In the genomic region with DNA sequence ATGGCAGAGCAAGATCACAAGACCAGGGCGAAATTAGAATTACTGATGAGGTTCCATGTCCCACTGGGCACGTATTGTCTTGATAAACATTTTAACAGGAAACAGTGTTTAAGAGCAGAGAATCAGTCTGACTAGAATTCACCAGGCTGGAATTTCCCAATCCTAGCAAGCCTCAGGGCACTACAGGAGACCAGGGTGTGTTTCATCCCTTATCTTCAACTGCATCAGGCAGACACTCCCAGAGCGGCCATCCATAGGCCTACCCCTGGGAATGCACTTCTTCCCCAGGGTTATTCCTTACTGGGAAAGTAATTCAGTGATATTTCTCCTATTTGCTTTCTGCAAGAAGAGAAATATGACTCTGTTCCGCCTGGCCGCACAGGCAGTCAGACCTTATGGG, we compare ENCODE assay signal across 30 cellular contexts.
DNase-seq lines count a peak whose midpoint lies in the region; ATAC-seq and TF ChIP-seq lines count a peak whose summit lies in the region.
"Had no signal": no experiment of that assay in that cellular context is flagged by ENCODE, and none has a peak within 500 bp of the region (broad histone marks: within the 10 kb centered on the region; RNA-seq: fewer than 3 reads in every experiment).

No MANE protein-coding gene starts in this region.

- H3F3A ChIP-seq in GM23338 (replicated peaks; ENCODE audit: low read depth): no peaks in the 10 kb centered on the region

- H3K9me2 ChIP-seq in GM23338 (ENCODE audit: insufficient read depth): no peaks in the 10 kb centered on the region

- H3K27ac Mint-ChIP-seq in GM23338: no peak overlapping the region
- no peak overlapping the region for H3K27ac Mint-ChIP-seq in activated CD4-positive, alpha-beta T cell treated with anti-CD3 and anti-CD28 coated beads, Interleukin-2, amount 10 ng/mL, durations not matched to agents 24 days and 14 days
- H3K27ac Mint-ChIP-seq in CD4-positive, alpha-beta memory T cell: no peak overlapping the region
- H3K27ac Mint-ChIP-seq: B cell; CD14-positive monocyte; CD4-positive, alpha-beta T cell; CD4-positive, CD25-positive, alpha-beta regulatory T cell; CD8-positive, alpha-beta memory T cell; CD8-positive, alpha-beta T cell had no signal

- no peaks in the 10 kb centered on the region for H3K9me3 ChIP-seq in CD4-positive, alpha-beta memory T cell (ENCODE audit: control insufficient read depth in 1 of 2, low read length in 2 of 2)
- H3K9me3 ChIP-seq: A549; BE2C; BLaER1; BLaER1 treated with 17β-estradiol and CSF1 and Interleukin-3, amounts not matched to agents 10 nM and 100 nM; Caco-2 had no signal

- H3K36me3 Mint-ChIP-seq in GM23338 (ENCODE audit: low read depth): peaks cover 9% of the 10 kb centered on the region; the same call in 2 of the 3 replicates
- no peaks in the 10 kb centered on the region for H3K36me3 Mint-ChIP-seq in activated CD4-positive, alpha-beta T cell treated with anti-CD3 and anti-CD28 coated beads, Interleukin-2, amount 10 ng/mL, durations not matched to agents 24 days and 14 days (ENCODE audit: low read depth)
- no peaks in the 10 kb centered on the region for H3K36me3 Mint-ChIP-seq in CD4-positive, alpha-beta memory T cell
- H3K36me3 Mint-ChIP-seq: CD14-positive monocyte; CD4-positive, CD25-positive, alpha-beta regulatory T cell; CD8-positive, alpha-beta memory T cell; CD8-positive, alpha-beta T cell had no signal

- no peaks in the 10 kb centered on the region; the same call in 1 of the 2 replicates for H3K36me3 ChIP-seq in GM23338 (ENCODE audit: insufficient read depth)
- H3K36me3 ChIP-seq in CD4-positive, alpha-beta memory T cell (ENCODE audit: insufficient read depth, low read length): no peaks in the 10 kb centered on the region
- H3K36me3 ChIP-seq: BE2C; BLaER1; BLaER1 treated with 17β-estradiol and CSF1 and Interleukin-3, amounts not matched to agents 10 nM and 100 nM had no signal

- no peak overlapping the region for H2AFZ ChIP-seq in GM23338

- no peak overlapping the region for H3K4me3 Mint-ChIP-seq in GM23338
- H3K4me3 Mint-ChIP-seq in activated CD4-positive, alpha-beta T cell treated with anti-CD3 and anti-CD28 coated beads, Interleukin-2, amount 10 ng/mL, durations not matched to agents 24 days and 14 days: no peak overlapping the region
- H3K4me3 Mint-ChIP-seq in CD4-positive, alpha-beta memory T cell: no peak overlapping the region
- H3K4me3 Mint-ChIP-seq: B cell; CD14-positive monocyte; CD4-positive, alpha-beta T cell; CD4-positive, CD25-positive, alpha-beta regulatory T cell; CD8-positive, alpha-beta memory T cell; CD8-positive, alpha-beta T cell had no signal

- no peaks in the 10 kb centered on the region for H3K4me1 ChIP-seq in GM23338 (ENCODE audit: insufficient read depth)
- no peaks in the 10 kb centered on the region for H3K4me1 ChIP-seq in CD4-positive, alpha-beta memory T cell (ENCODE audit: insufficient read depth, low read length)
- H3K4me1 ChIP-seq: A549; BE2C; BLaER1; BLaER1 treated with 17β-estradiol and CSF1 and Interleukin-3, amounts not matched to agents 10 nM and 100 nM; Caco-2 had no signal

- CTCF ChIA-PET in CD4-positive, alpha-beta memory T cell (lab: Charles Lee; ENCODE audit: partially characterized antibody): interaction anchor here (1.2 kb wide), 1 partner anchor 10 kb away, joined by 3 read pairs; no protein-coding TSS in a partner anchor

- H3K27me3 ChIP-seq in GM23338 (ENCODE audit: insufficient read depth): no peaks in the 10 kb centered on the region
- H3K27me3 ChIP-seq in CD4-positive, alpha-beta memory T cell (ENCODE audit: insufficient read depth, low read length): no peaks in the 10 kb centered on the region
- H3K27me3 ChIP-seq: BE2C; BLaER1; BLaER1 treated with 17β-estradiol and CSF1 and Interleukin-3, amounts not matched to agents 10 nM and 100 nM had no signal

- no peak overlapping the region for H3K4me2 ChIP-seq in GM23338
- H3K4me2 ChIP-seq: A549; BLaER1; BLaER1 treated with 17β-estradiol and CSF1 and Interleukin-3, amounts not matched to agents 10 nM and 100 nM had no signal

- intact Hi-C loops in activated CD4-positive, alpha-beta T cell treated with anti-CD3 and anti-CD28 coated beads, Interleukin-2, amount 10 ng/mL, durations not matched to agents 24 days and 14 days (cut with micrococcal nuclease): no loop called here
- intact Hi-C loops in CD4-positive, alpha-beta memory T cell (cut with micrococcal nuclease): no loop called here

- POLR2A ChIA-PET in CD4-positive, alpha-beta memory T cell (lab: Charles Lee; ENCODE audit: partially characterized antibody): no interaction called here

- H4K20me1 ChIP-seq in GM23338 (replicated peaks; ENCODE audit: insufficient read depth): no peaks in the 10 kb centered on the region
- H4K20me1 ChIP-seq: BLaER1; BLaER1 treated with 17β-estradiol and CSF1 and Interleukin-3, amounts not matched to agents 10 nM and 100 nM had no signal

- DNase-seq in GM23338 (ENCODE audit: low spot score) (peak; percentile 1), epithelial cell of esophagus (ENCODE audit: low read depth) (peak; percentile 17)
- DNase-seq in activated CD4-positive, alpha-beta T cell treated with anti-CD3 and anti-CD28 coated beads, Interleukin-2, amount 10 ng/mL, durations not matched to agents 24 days and 14 days: no peak
- DNase-seq in CD4-positive, alpha-beta memory T cell: no peak
- DNase-seq: 8988T; ACHN; AML-193; BE2C; C1 segment of cervical spinal cord; Caco-2; Calu3; CD4-positive, alpha-beta T cell; CD4-positive, CD25-positive, alpha-beta regulatory T cell; CD8-positive, alpha-beta memory T cell; CD8-positive, alpha-beta T cell; COR-L47; DMS 273 treated with DMSO at 0.1 percent for 48 hours; DMS153; DMS53; DMS79; DMS79 treated with DMSO at 0.1 percent for 48 hours; DND-41; EL had no signal

- H3K4me1 Mint-ChIP-seq in GM23338: peaks cover 5% of the 10 kb centered on the region; the same call in 1 of the 3 replicates
- H3K4me1 Mint-ChIP-seq in activated CD4-positive, alpha-beta T cell treated with anti-CD3 and anti-CD28 coated beads, Interleukin-2, amount 10 ng/mL, durations not matched to agents 24 days and 14 days: peaks cover 5% of the 10 kb centered on the region
- H3K4me1 Mint-ChIP-seq in CD4-positive, alpha-beta memory T cell: peaks cover 0 to 5% (median 2%) of the 10 kb centered on the region in 4 donors
- H3K4me1 Mint-ChIP-seq: B cell, CD14-positive monocyte had no signal

- H3K9me3 Mint-ChIP-seq in GM23338: peaks cover 14% of the 10 kb centered on the region
- H3K9me3 Mint-ChIP-seq in activated CD4-positive, alpha-beta T cell treated with anti-CD3 and anti-CD28 coated beads, Interleukin-2, amount 10 ng/mL, durations not matched to agents 24 days and 14 days: no peaks in the 10 kb centered on the region
- peaks cover 0 to 2% (median 0%) of the 10 kb centered on the region in 8 donors for H3K9me3 Mint-ChIP-seq in CD4-positive, alpha-beta memory T cell
- H3K9me3 Mint-ChIP-seq: CD4-positive, alpha-beta T cell; CD4-positive, CD25-positive, alpha-beta regulatory T cell; CD8-positive, alpha-beta memory T cell; CD8-positive, alpha-beta T cell had no signal

- H3K4me3 ChIP-seq in GM23338: no peak overlapping the region
- H3K4me3 ChIP-seq in epithelial cell of esophagus (ENCODE audit: low read length): no peak overlapping the region
- H3K4me3 ChIP-seq in CD4-positive, alpha-beta memory T cell (ENCODE audit: low read length in 2 of 2): no peak overlapping the region
- H3K4me3 ChIP-seq: A549; BLaER1; BLaER1 treated with 17β-estradiol and CSF1 and Interleukin-3, amounts not matched to agents 10 nM and 100 nM had no signal

- no peak for ATAC-seq in GM23338
- ATAC-seq: A549; CD8-positive, alpha-beta T cell had no signal

- peaks cover 3% of the 10 kb centered on the region for H3K27me3 Mint-ChIP-seq in GM23338 (ENCODE audit: insufficient read depth, low read depth, poor library complexity)
- peaks cover 4% of the 10 kb centered on the region for H3K27me3 Mint-ChIP-seq in activated CD4-positive, alpha-beta T cell treated with anti-CD3 and anti-CD28 coated beads, Interleukin-2, amount 10 ng/mL, durations not matched to agents 24 days and 14 days
- H3K27me3 Mint-ChIP-seq in CD4-positive, alpha-beta memory T cell: no peaks in the 10 kb centered on the region
- H3K27me3 Mint-ChIP-seq: B cell; CD4-positive, alpha-beta T cell; CD8-positive, alpha-beta memory T cell had no signal

- H3K27ac ChIP-seq in GM23338 (ENCODE audit: low read depth): no peak overlapping the region
- no peak overlapping the region for H3K27ac ChIP-seq in CD4-positive, alpha-beta memory T cell (ENCODE audit: low read depth, low read length)
- H3K27ac ChIP-seq: 22Rv1; A549; BLaER1; BLaER1 treated with 17β-estradiol and CSF1 and Interleukin-3, amounts not matched to agents 10 nM and 100 nM; C4-2B had no signal

- TF ChIP-seq CTCF in GM23338 (conservative IDR thresholded peaks at IDR 0.05; ENCODE audit: low read depth in 2 of 2) (no peak), epithelial cell of esophagus (IDR thresholded peaks at IDR 0.05; ENCODE audit: insufficient read depth, low read depth, low read length, missing control alignments) (no peak)

- H3K79me2 ChIP-seq in GM23338 (replicated peaks; ENCODE audit: insufficient read depth): no peaks in the 10 kb centered on the region

TF ChIP-seq in GM23338, 12 proteins besides CTCF, POLR2A, EP300 and RAD21 (continues in another document):
- no peak for TF ChIP-seq NANOG (IDR thresholded peaks at IDR 0.05; ENCODE audit: borderline replicate concordance)
- no peak for TF ChIP-seq ZNF114 (CRISPR knock-in tag; IDR thresholded peaks at IDR 0.05)
- TF ChIP-seq POLR2AphosphoS5 (IDR thresholded peaks at IDR 0.05; ENCODE audit: low read depth): no peak

Comparison
In these comparisons a context has a peak if more than half of its experiments do, and no peak if none do; other contexts are left out.
1. DNase-seq: peak in GM23338 (single experiment) and epithelial cell of esophagus (single experiment); none in activated CD4-positive, alpha-beta T cell treated with anti-CD3 and anti-CD28 coated beads, Interleukin-2, amount 10 ng/mL, durations not matched to agents 24 days and 14 days (single experiment) and CD4-positive, alpha-beta memory T cell (0 of 5).